In the genomic region with DNA sequence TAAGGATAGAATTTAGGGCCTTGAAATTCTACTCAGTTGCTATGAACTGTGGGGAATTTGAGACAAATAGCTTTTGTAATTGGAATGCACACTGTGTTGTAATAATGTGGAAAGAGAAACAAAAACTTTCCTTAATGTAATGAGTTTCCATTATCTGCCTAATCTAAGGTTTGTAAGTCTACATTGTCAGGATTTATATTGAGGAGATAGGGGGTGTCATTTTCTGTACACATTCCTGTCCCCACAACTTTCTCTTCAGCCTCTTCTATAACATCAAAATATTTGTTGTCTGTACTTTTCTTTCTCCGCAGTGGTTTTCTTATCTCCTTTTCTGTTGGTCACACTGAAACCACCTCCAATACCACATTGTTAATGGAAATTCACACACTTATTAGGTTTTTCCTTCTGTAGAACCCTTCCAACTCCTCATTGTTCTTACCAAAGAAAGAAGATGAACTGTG, we compare ENCODE assay signal across 8 cellular contexts. TPM values are rescaled to one million over a fixed set of nuclear protein-coding genes. Genes with fewer than 3 reads are reported as not detected.
A peak's percentile ranks its signal among the peaks of the same experiment; 100 is the strongest.
DNase-seq lines count a peak whose midpoint lies in the region; FAIRE-seq and TF ChIP-seq lines count a peak whose summit lies in the region.

No MANE protein-coding gene starts in this region.

- peak overlapping the region; percentile 69 for H3K9ac ChIP-seq in SK-N-MC (ENCODE audit: insufficient read length)

- WGBS in esophagus squamous epithelium, 2 donors: 35 to 71% methylated on average over 1 of the region's 1 CpG

- H3K27ac Mint-ChIP-seq in Calu3 (ENCODE audit: unreplicated experiment) (peak overlapping the region; percentile 94), endothelial cell (ENCODE audit: unreplicated experiment) (no peak overlapping the region)

- H3K4me1 Mint-ChIP-seq in Calu3 (ENCODE audit: low read depth, unreplicated experiment) (peaks cover 59% of the 10 kb centered on the region), endothelial cell (ENCODE audit: unreplicated experiment) (peaks cover 15% of the 10 kb centered on the region)

- BruUV-seq in Calu3 (replicated peaks; lab: Mats Ljungman, UMichigan): no TSS peak

- no peaks in the 10 kb centered on the region for H3K27me3 ChIP-seq in esophagus squamous epithelium

- no peaks in the 10 kb centered on the region for H3K9me3 Mint-ChIP-seq in Calu3 (ENCODE audit: low read depth, unreplicated experiment)
- no peaks in the 10 kb centered on the region for H3K9me3 Mint-ChIP-seq in endothelial cell (ENCODE audit: unreplicated experiment)

- intact Hi-C loops in Calu3 (cut with micrococcal nuclease; ENCODE audit: unreplicated experiment): loop anchor here (1.0 to 5.0 kb wide), 4 partner anchors 38 to 181 kb away; no protein-coding TSS in a partner anchor
- intact Hi-C loops in esophagus squamous epithelium (cut with DNase I): no loop called here

- TF ChIP-seq POLR2A in esophagus squamous epithelium (IDR thresholded peaks at IDR 0.05): no peak

- H3K36me3 Mint-ChIP-seq in Calu3 (ENCODE audit: insufficient read depth, unreplicated experiment) (peaks cover 15% of the 10 kb centered on the region), endothelial cell (ENCODE audit: low read depth, unreplicated experiment) (no peaks in the 10 kb centered on the region)

- H3K4me3 ChIP-seq in SK-N-MC (peak overlapping the region; percentile 63), esophagus squamous epithelium (peak overlapping the region in 3 of 4 donors; percentile 4 to 39 (median 24)), retinal pigment epithelial cell (ENCODE audit: low read length) (peak overlapping the region; percentile 7)

- H3K27ac ChIP-seq in SK-N-MC (peak overlapping the region; percentile 98), esophagus squamous epithelium (peak overlapping the region; percentile 86 to 93 (median 88))

- H3K36me3 ChIP-seq in SK-N-MC (ENCODE audit: insufficient read depth, low read length): no peaks in the 10 kb centered on the region; the same call in 1 of the 2 replicates
- H3K36me3 ChIP-seq in esophagus squamous epithelium: peaks cover 0 to 20% (median 0%) of the 10 kb centered on the region in 3 donors

- no peak for FAIRE-seq in urothelium cell line (lab: Jason Lieb, UNC)

- no peak for TF ChIP-seq CTCF in Calu3 (IDR thresholded peaks at IDR 0.05; ENCODE audit: unreplicated experiment)
- no peak for TF ChIP-seq CTCF in esophagus squamous epithelium (IDR thresholded peaks at IDR 0.05)
- TF ChIP-seq CTCF in retinal pigment epithelial cell (conservative IDR thresholded peaks at IDR 0.05; ENCODE audit: low read depth, low read length): no peak
- no peak for TF ChIP-seq CTCF in endothelial cell (IDR thresholded peaks at IDR 0.05; ENCODE audit: unreplicated experiment)

- CTCF ChIA-PET in Calu3 (lab: Charles Lee): interaction anchor here (0.7 to 2.1 kb wide), 5 partner anchors 24 to 147 kb away, joined by 3 to 10 read pairs (median 5); no protein-coding TSS in a partner anchor

- no peaks in the 10 kb centered on the region for H3K9me3 ChIP-seq in SK-N-MC (ENCODE audit: low read depth, low read length)
- H3K9me3 ChIP-seq in esophagus squamous epithelium: no peaks in the 10 kb centered on the region

- H3K4me3 Mint-ChIP-seq in Calu3 (ENCODE audit: low read depth, unreplicated experiment) (peak overlapping the region; percentile 50), endothelial cell (ENCODE audit: unreplicated experiment) (no peak overlapping the region)

- peaks cover 9 to 67% (median 47%) of the 10 kb centered on the region in 3 donors for H3K4me1 ChIP-seq in esophagus squamous epithelium

- DNase-seq in Calu3: no peak
- DNase-seq in SK-N-MC (ENCODE audit: low read depth, low spot score): no peak
- no peak for DNase-seq in esophagus squamous epithelium (lab: John Stamatoyannopoulos, UW)
- DNase-seq in retinal pigment epithelial cell (ENCODE audit: low read depth): no peak
- DNase-seq in urothelium cell line (ENCODE audit: low spot score): no peak
- no peak for DNase-seq in endothelial cell (ENCODE audit: low spot score)
- no peak for DNase-seq in NCI-H1694 (lab: John Stamatoyannopoulos, UW)
- DNase-seq in activated CD4-positive, CD25-positive, alpha-beta regulatory T cell (lab: John Stamatoyannopoulos, UW): no peak

- H3K27me3 Mint-ChIP-seq in Calu3 (ENCODE audit: unreplicated experiment) (no peaks in the 10 kb centered on the region), endothelial cell (ENCODE audit: unreplicated experiment) (no peaks in the 10 kb centered on the region)

RNA-seq across cellular contexts. Expression of a gene that starts 41.5 kb away (rescaled TPM):
- total RNA-seq in Calu3 (2022) (9.5 and 10.0 TPM in 2 replicates), esophagus squamous epithelium (10 to 100 TPM; 18.0 to 38.1 (median 30.2) TPM), endothelial cell (ENCODE audit: unreplicated experiment) (0.62 TPM)

Comparison
In these comparisons a context has a peak if more than half of its experiments do, and no peak if none do; other contexts are left out.
1. H3K4me3 ChIP-seq: peak in every context shown above with its lines; median percentile 63 in SK-N-MC; 24 in esophagus squamous epithelium; 7 in retinal pigment epithelial cell.